In the genomic region with DNA sequence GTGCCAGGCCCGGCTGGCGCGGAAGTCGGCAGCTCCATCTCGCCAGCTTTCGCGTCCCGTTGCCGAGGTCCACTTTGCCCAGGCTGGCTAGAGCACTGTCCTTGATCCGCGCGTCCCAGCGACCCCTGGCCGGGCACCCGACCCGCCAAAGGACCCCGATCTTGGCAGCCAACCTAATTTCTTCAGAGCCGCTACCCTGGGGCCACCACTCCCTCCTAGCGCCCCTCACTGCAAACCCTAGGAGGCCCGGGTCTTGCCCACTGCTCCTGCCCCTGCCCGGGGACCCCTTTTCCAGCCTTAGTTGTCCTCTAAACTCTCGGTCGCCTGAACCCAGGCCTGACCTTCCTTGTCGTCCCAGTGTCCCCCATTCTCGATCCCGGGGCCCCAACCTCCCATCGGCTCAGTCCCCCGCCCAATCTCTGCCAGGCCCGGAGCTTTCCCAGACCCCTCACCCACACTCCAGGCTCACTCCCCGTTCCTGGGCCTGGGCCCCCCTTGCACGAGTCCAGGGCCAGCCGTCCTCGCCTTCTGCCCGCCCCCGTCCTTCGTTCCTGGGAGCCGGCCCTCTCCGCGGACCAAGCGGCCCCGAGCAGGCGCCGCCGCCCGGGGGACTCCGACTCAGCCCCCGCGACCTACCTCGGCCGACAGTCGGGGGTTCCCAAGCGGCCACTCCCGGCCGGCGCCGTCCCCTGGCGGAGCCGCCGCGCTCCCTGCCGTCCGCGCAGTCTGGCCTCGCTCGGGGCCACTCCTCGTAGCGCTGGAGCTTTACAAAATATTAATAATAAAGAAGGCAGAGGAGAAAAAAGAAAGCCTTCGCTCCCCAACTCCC, we compare ENCODE assay signal across 9 cellular contexts. TPM values are rescaled to one million over a fixed set of nuclear protein-coding genes. Genes with fewer than 3 reads are reported as not detected.
DNase-seq lines count a peak whose midpoint lies in the region; ATAC-seq and TF ChIP-seq lines count a peak whose summit lies in the region.
"Had no signal": no experiment of that assay in that cellular context is flagged by ENCODE, and none has a peak within 500 bp of the region (broad histone marks: within the 10 kb centered on the region; RNA-seq: fewer than 3 reads in every experiment).

No MANE protein-coding gene starts in this region.

- H3K9me3 Mint-ChIP-seq in activated CD4-positive, alpha-beta T cell treated with anti-CD3 and anti-CD28 coated beads for 36 hours (ENCODE audit: low read depth): no peaks in the 10 kb centered on the region
- H3K9me3 Mint-ChIP-seq in activated CD8-positive, alpha-beta T cell treated with anti-CD3 and anti-CD28 coated beads for 36 hours: no peaks in the 10 kb centered on the region
- H3K9me3 Mint-ChIP-seq in immature natural killer cell: peaks cover 0 to 4% (median 0%) of the 10 kb centered on the region in 6 donors

- H3K4me3 ChIP-seq in subcutaneous abdominal adipose tissue (ENCODE audit: low read depth in 1 of 5, low read length in 5 of 5) (peak overlapping the region in 4 of 5 donors; percentile 32 to 55 (median 44)), body of pancreas (no peak overlapping the region)

- intact Hi-C loops in activated CD4-positive, alpha-beta T cell treated with anti-CD3 and anti-CD28 coated beads for 36 hours (cut with DNase I, micrococcal nuclease): loop anchor here in 1 of 2 experiments (5.0 kb wide), 1 partner anchor 169 kb away; no protein-coding TSS in a partner anchor
- intact Hi-C loops in activated CD8-positive, alpha-beta T cell treated with anti-CD3 and anti-CD28 coated beads for 36 hours (cut with micrococcal nuclease): loop anchor here (5.0 kb wide), 2 partner anchors 74 to 169 kb away; no protein-coding TSS in a partner anchor
- intact Hi-C loops in body of pancreas (cut with DNase I): no loop called here

- H3K9me3 ChIP-seq in subcutaneous abdominal adipose tissue (ENCODE audit: control insufficient read depth in 5 of 5, low read length in 5 of 5) (no peaks in the 10 kb centered on the region), body of pancreas (no peaks in the 10 kb centered on the region)

- no peak for DNase-seq in activated CD4-positive, alpha-beta T cell treated with anti-CD3 and anti-CD28 coated beads for 36 hours
- DNase-seq in activated CD4-positive, alpha-beta T cell treated with anti-CD3 and anti-CD28 coated beads, Interleukin-2, amount 50 U/mL, for 48 hours: no peak
- no peak for DNase-seq in activated CD8-positive, alpha-beta T cell treated with anti-CD3 and anti-CD28 coated beads for 36 hours
- DNase-seq in immature natural killer cell (no peak), AG20443 (ENCODE audit: low spot score) (no peak), SHP77 treated with DMSO at 0.1 percent for 48 hours (lab: John Stamatoyannopoulos, UW) (no peak), body of pancreas (no peak)
- DNase-seq: AML-193 had no signal

- peaks cover 68% of the 10 kb centered on the region for H3K27me3 Mint-ChIP-seq in activated CD4-positive, alpha-beta T cell treated with anti-CD3 and anti-CD28 coated beads for 36 hours
- peaks cover 68% of the 10 kb centered on the region for H3K27me3 Mint-ChIP-seq in activated CD8-positive, alpha-beta T cell treated with anti-CD3 and anti-CD28 coated beads for 36 hours
- peaks cover 36 to 64% (median 49%) of the 10 kb centered on the region in 3 donors for H3K27me3 Mint-ChIP-seq in immature natural killer cell (ENCODE audit: low read depth in 3 of 3)

- POLR2A ChIA-PET in activated CD4-positive, alpha-beta T cell treated with anti-CD3 and anti-CD28 coated beads for 36 hours (lab: Charles Lee): no interaction called here
- POLR2A ChIA-PET in activated CD8-positive, alpha-beta T cell treated with anti-CD3 and anti-CD28 coated beads for 36 hours (lab: Charles Lee): no interaction called here

- peaks cover 0 to 44% (median 40%) of the 10 kb centered on the region in 5 donors for H3K4me1 ChIP-seq in subcutaneous abdominal adipose tissue (ENCODE audit: control insufficient read depth in 5 of 5, insufficient read depth in 5 of 5, low read length in 5 of 5)
- H3K4me1 ChIP-seq in body of pancreas: peaks cover 36% of the 10 kb centered on the region

- no peak for ATAC-seq in activated CD4-positive, alpha-beta T cell treated with anti-CD3 and anti-CD28 coated beads for 36 hours
- no peak for ATAC-seq in activated CD8-positive, alpha-beta T cell treated with anti-CD3 and anti-CD28 coated beads for 36 hours
- ATAC-seq in body of pancreas: no peak

- H3K27ac ChIP-seq in subcutaneous abdominal adipose tissue (ENCODE audit: low read depth, low read length) (no peak overlapping the region), body of pancreas (no peak overlapping the region)

- H3K9ac ChIP-seq in subcutaneous abdominal adipose tissue (ENCODE audit: low read length in 5 of 5): no peak overlapping the region

- H3K36me3 ChIP-seq in subcutaneous abdominal adipose tissue (ENCODE audit: control insufficient read depth in 5 of 5, insufficient read depth in 5 of 5, low read length in 5 of 5) (no peaks in the 10 kb centered on the region), body of pancreas (replicated peaks in 1 of 2; ENCODE audit: insufficient read depth in 1 of 2, low read depth in 2 of 2) (no peaks in the 10 kb centered on the region)

- H3K4me1 Mint-ChIP-seq in activated CD4-positive, alpha-beta T cell treated with anti-CD3 and anti-CD28 coated beads for 36 hours: peaks cover 16% of the 10 kb centered on the region
- peaks cover 23% of the 10 kb centered on the region for H3K4me1 Mint-ChIP-seq in activated CD8-positive, alpha-beta T cell treated with anti-CD3 and anti-CD28 coated beads for 36 hours (ENCODE audit: low read depth)
- H3K4me1 Mint-ChIP-seq in immature natural killer cell: peaks cover 21 to 25% of the 10 kb centered on the region in 2 donors

- CTCF ChIA-PET in activated CD4-positive, alpha-beta T cell treated with anti-CD3 and anti-CD28 coated beads for 36 hours (lab: Charles Lee): interaction anchor here (0.5 to 2.5 kb wide), 5 partner anchors 19 to 478 kb away, joined by 3 to 9 read pairs (median 4); no protein-coding TSS in a partner anchor
- CTCF ChIA-PET in activated CD8-positive, alpha-beta T cell treated with anti-CD3 and anti-CD28 coated beads for 36 hours (lab: Charles Lee): interaction anchor here (0.7 to 2.5 kb wide), 3 partner anchors 77 to 170 kb away, joined by 3 to 6 read pairs (median 4); no protein-coding TSS in a partner anchor

- no peak overlapping the region for H3K27ac Mint-ChIP-seq in activated CD4-positive, alpha-beta T cell treated with anti-CD3 and anti-CD28 coated beads for 36 hours
- no peak overlapping the region for H3K27ac Mint-ChIP-seq in activated CD8-positive, alpha-beta T cell treated with anti-CD3 and anti-CD28 coated beads for 36 hours
- peak overlapping the region in 3 of 6 donors; percentile 16 to 70 (median 44) for H3K27ac Mint-ChIP-seq in immature natural killer cell

- H3K4me3 Mint-ChIP-seq in activated CD4-positive, alpha-beta T cell treated with anti-CD3 and anti-CD28 coated beads for 36 hours: peak overlapping the region; percentile 43
- H3K4me3 Mint-ChIP-seq in activated CD8-positive, alpha-beta T cell treated with anti-CD3 and anti-CD28 coated beads for 36 hours: peak overlapping the region; percentile 44
- H3K4me3 Mint-ChIP-seq in immature natural killer cell: peak overlapping the region; percentile 56 to 73 (median 68)

- WGBS in body of pancreas, 2 donors: 3 to 8% methylated on average over 18 to 68 of the region's 68 CpGs

- TF ChIP-seq POLR2A in body of pancreas (IDR thresholded peaks at IDR 0.05): no peak

- H3K36me3 Mint-ChIP-seq in activated CD4-positive, alpha-beta T cell treated with anti-CD3 and anti-CD28 coated beads for 36 hours (ENCODE audit: low read depth): no peaks in the 10 kb centered on the region
- H3K36me3 Mint-ChIP-seq in activated CD8-positive, alpha-beta T cell treated with anti-CD3 and anti-CD28 coated beads for 36 hours (ENCODE audit: low read depth): no peaks in the 10 kb centered on the region
- peaks cover 0 to 4% (median 0%) of the 10 kb centered on the region in 3 donors for H3K36me3 Mint-ChIP-seq in immature natural killer cell

- H3K27me3 ChIP-seq in subcutaneous abdominal adipose tissue (ENCODE audit: control insufficient read depth in 5 of 5, insufficient read depth in 4 of 5, low read length in 5 of 5): peaks cover 58 to 80% (median 65%) of the 10 kb centered on the region in 5 donors
- peaks cover 0 to 31% of the 10 kb centered on the region in 2 donors for H3K27me3 ChIP-seq in body of pancreas

- no peak for TF ChIP-seq CTCF in activated CD8-positive, alpha-beta T cell treated with anti-CD3 and anti-CD28 coated beads for 36 hours (IDR thresholded peaks at IDR 0.05)
- TF ChIP-seq CTCF in body of pancreas (IDR thresholded peaks at IDR 0.05): no peak

RNA-seq across cellular contexts. Expression of a gene that starts 0.7 kb away (rescaled TPM):
- total RNA-seq in activated CD4-positive, alpha-beta T cell treated with anti-CD3 and anti-CD28 coated beads for 36 hours: not detected
- not detected for total RNA-seq in activated CD8-positive, alpha-beta T cell treated with anti-CD3 and anti-CD28 coated beads for 36 hours
- not detected for polyA plus RNA-seq in immature natural killer cell
- under 1 TPM in 1 of 2 donors, not detected in 1; 0.26 TPM for total RNA-seq in body of pancreas

Comparison
In these comparisons a context has a peak if more than half of its experiments do, and no peak if none do; other contexts are left out.
1. H3K4me3 ChIP-seq: peak in subcutaneous abdominal adipose tissue (4 of 5); none in body of pancreas (0 of 2).
2. Peak in every context shown above with its lines, with median percentiles within 50 percentile points of each other: H3K4me3 Mint-ChIP-seq.